In genomic region chr2:190499976-190500588, GRCh38 we compare ENCODE assay signal across 15 cellular contexts. TPM values are rescaled to one million over a fixed set of nuclear protein-coding genes. Genes with fewer than 3 reads are reported as not detected.
A peak's percentile ranks its signal among the peaks of the same experiment; 100 is the strongest.
DNase-seq lines count a peak whose midpoint lies in the region; ATAC-seq and TF ChIP-seq lines count a peak whose summit lies in the region.
"Had no signal": no experiment of that assay in that cellular context is flagged by ENCODE, and none has a peak within 500 bp of the region (broad histone marks: within the 10 kb centered on the region; RNA-seq: fewer than 3 reads in every experiment).

No MANE protein-coding gene starts in this region.

- ATAC-seq in IMR-90 (ENCODE audit: low read depth) (peak; percentile 32), natural killer cell (no peak), HG02884 (IDR thresholded peaks at IDR 0.05; ENCODE audit: unreplicated experiment) (no peak)

- peaks cover 17% of the 10 kb centered on the region for H3K36me3 Mint-ChIP-seq in natural killer cell

- no peaks in the 10 kb centered on the region for H3K27me3 ChIP-seq in IMR-90 (ENCODE audit: control insufficient read depth, insufficient read depth, low read length)

- no peak overlapping the region; the same call in 1 of the 2 replicates for H4K91ac ChIP-seq in IMR-90 (ENCODE audit: insufficient read depth, low read depth, low read length)

- no peak overlapping the region for H3K14ac ChIP-seq in IMR-90 (replicated peaks; ENCODE audit: low read depth, low read length)

- TF ChIP-seq POLR2A in IMR-90 (IDR thresholded peaks at IDR 0.05; ENCODE audit: low read depth, low read length): no peak

- peaks cover 25% of the 10 kb centered on the region for H3K4me1 ChIP-seq in IMR-90 (ENCODE audit: control insufficient read depth, insufficient read depth, low read length)

- H3K23ac ChIP-seq in IMR-90 (ENCODE audit: low read depth, low read length): no peak overlapping the region

- BruUV-seq in IMR-90 (replicated peaks; lab: Mats Ljungman, UMichigan): no TSS peak

- H3K4me3 ChIP-seq in IMR-90 (ENCODE audit: insufficient read depth, low read depth, low read length): no peak overlapping the region

- peak overlapping the region; percentile 21 to 45 for H3K27ac Mint-ChIP-seq in natural killer cell
- H3K27ac Mint-ChIP-seq: activated B cell treated with CpG ODN at 0.5 μM for 24 hours, endodermal cell had no signal

- no peak overlapping the region for H2BK5ac ChIP-seq in IMR-90 (ENCODE audit: low read depth, low read length, poor library complexity, severe bottlenecking)

- H2BK20ac ChIP-seq in IMR-90 (ENCODE audit: low read depth, low read length): no peak overlapping the region

- H2BK15ac ChIP-seq in IMR-90 (ENCODE audit: low read depth, low read length): no peak overlapping the region; the same call in 2 of the 3 replicates

- peak overlapping the region; percentile 69 for H2AFZ ChIP-seq in IMR-90 (replicated peaks; ENCODE audit: low read length, poor library complexity)

- H4K8ac ChIP-seq in IMR-90 (ENCODE audit: low read depth in 2 of 2, low read length in 2 of 2): peak overlapping the region in 1 of 2 experiments; percentile 19; a peak in 1 of 4 replicates

- H3K36me3 ChIP-seq in IMR-90 (ENCODE audit: control insufficient read depth, insufficient read depth, low read length): peaks cover 5% of the 10 kb centered on the region; the same call in 1 of the 2 replicates

- no peak overlapping the region for H3K9ac ChIP-seq in IMR-90 (ENCODE audit: low read depth, low read length)

- peak overlapping the region; percentile 50 for H3K18ac ChIP-seq in IMR-90 (ENCODE audit: low read depth, low read length)

- intact Hi-C loops in IMR-90 (cut with micrococcal nuclease): loop anchor here (5.0 kb wide), 1 partner anchor 93 kb away; the partner anchor contains the start of gene MFSD6
- intact Hi-C loops in natural killer cell (cut with micrococcal nuclease): no loop called here

- peak overlapping the region; percentile 45; the same call in 1 of the 2 replicates for H3K4ac ChIP-seq in IMR-90 (ENCODE audit: low read depth, low read length)

- H3K9me1 ChIP-seq in IMR-90 (ENCODE audit: insufficient read depth, low read length): peaks cover 9% of the 10 kb centered on the region

- no peak for TF ChIP-seq RAD21 in IMR-90 (IDR thresholded peaks at IDR 0.05; ENCODE audit: low read length)

- H4K5ac ChIP-seq in IMR-90 (ENCODE audit: low read depth, low read length): no peak overlapping the region; the same call in none of the 2 replicates

- H3K56ac ChIP-seq in IMR-90 (ENCODE audit: extremely low read depth, insufficient read depth, low read length): no peak overlapping the region

- H4K20me1 ChIP-seq in IMR-90 (ENCODE audit: insufficient read depth, low read length): no peaks in the 10 kb centered on the region

- POLR2A ChIA-PET in IMR-90 (lab: Charles Lee; ENCODE audit: unreplicated experiment): no interaction called here

- no peak for TF ChIP-seq CTCF in C4-2B (conservative IDR thresholded peaks at IDR 0.05)
- TF ChIP-seq CTCF in IMR-90 (conservative IDR thresholded peaks at IDR 0.05; ENCODE audit: low read depth, low read length): no peak
- no peak for TF ChIP-seq CTCF in natural killer cell (IDR thresholded peaks at IDR 0.05)

- H2AK5ac ChIP-seq in IMR-90 (ENCODE audit: low read depth, low read length): 0 out of 2 replicates have a peak overlapping the region, but pooled peaks have one; percentile 21

- peak overlapping the region; percentile 52 for H3K4me2 ChIP-seq in IMR-90 (ENCODE audit: low read depth, low read length)

- WGBS in IMR-90 (ENCODE audit: extremely low coverage in 2 of 2, insufficient read length in 1 of 2), 2 experiments: no CpG with 5 or more reads among the region's 9 CpGs

- CTCF ChIA-PET in IMR-90 (lab: Yijun Ruan, JAX): interaction anchor here (0.6 to 1.5 kb wide), 3 partner anchors 16 to 827 kb away, joined by 3 to 4 read pairs (median 3); no protein-coding TSS in a partner anchor

- 0 out of 4 replicates have a peak, but pooled peaks cover 0 to 2% of the 10 kb centered on the region in 2 experiments for H3K79me1 ChIP-seq in IMR-90 (ENCODE audit: low read depth in 1 of 2, low read length in 2 of 2)

- no peaks in the 10 kb centered on the region for H3K9me3 ChIP-seq in IMR-90 (ENCODE audit: control insufficient read depth, insufficient read depth, low read length)

- no peaks in the 10 kb centered on the region for H3K9me3 Mint-ChIP-seq in natural killer cell
- H3K9me3 Mint-ChIP-seq: activated B cell treated with CpG ODN at 0.5 μM for 24 hours had no signal

- H2AK9ac ChIP-seq in IMR-90 (replicated peaks; ENCODE audit: low read depth, low read length, poor library complexity): no peak overlapping the region

- H3K4me3 Mint-ChIP-seq in natural killer cell: no peak overlapping the region
- H3K4me3 Mint-ChIP-seq: activated B cell treated with CpG ODN at 0.5 μM for 24 hours, endodermal cell had no signal

- peak; percentile 8 for DNase-seq in IMR-90
- DNase-seq in fibroblast of peridontal ligament (ENCODE audit: extremely low read depth): peak; percentile 21
- no peak for DNase-seq in natural killer cell
- DNase-seq in occipital lobe (lab: John Stamatoyannopoulos, UW): no peak
- DNase-seq in NCI-H526 (lab: John Stamatoyannopoulos, UW): no peak
- DNase-seq in kidney glomerular epithelial cell (lab: John Stamatoyannopoulos, UW): no peak
- DNase-seq: activated B cell treated with CpG ODN at 0.5 μM for 24 hours; activated naive CD4-positive, alpha-beta T cell; Calu3; endodermal cell; Karpas-422; NCI-H345; Right ventricle myocardium superior had no signal

- peak overlapping the region; percentile 28; the same call in 1 of the 2 replicates for H3K27ac ChIP-seq in C4-2B
- no peak overlapping the region; the same call in 1 of the 2 replicates for H3K27ac ChIP-seq in IMR-90 (ENCODE audit: insufficient read depth, low read length)

- in situ Hi-C loops in IMR-90 (cut with MboI; ENCODE audit: low sequenced_read_pairs): loop anchor here (10.0 kb wide), 1 partner anchor 85 kb away; no protein-coding TSS in a partner anchor

- H3K4me1 Mint-ChIP-seq in natural killer cell: peaks cover 9 to 15% of the 10 kb centered on the region in 2 donors
- H3K4me1 Mint-ChIP-seq: activated B cell treated with CpG ODN at 0.5 μM for 24 hours had no signal

- no peaks in the 10 kb centered on the region for H3K27me3 Mint-ChIP-seq in natural killer cell (ENCODE audit: low read depth in 2 of 2)
- H3K27me3 Mint-ChIP-seq: activated B cell treated with CpG ODN at 0.5 μM for 24 hours had no signal

- dilution Hi-C loops in IMR-90 (cut with HindIII; ENCODE audit: low sequenced_read_pairs, unreplicated experiment): no loop called here

- H2BK120ac ChIP-seq in IMR-90 (ENCODE audit: low read depth, low read length): peak overlapping the region; percentile 32; the same call in 1 of the 2 replicates

TF ChIP-seq in IMR-90, 13 proteins besides CTCF, POLR2A, EP300 and RAD21:
- TF ChIP-seq RCOR1 (IDR thresholded peaks at IDR 0.05; ENCODE audit: insufficient replicate concordance, low read length) (no peak), BHLHE40 (IDR thresholded peaks at IDR 0.05; ENCODE audit: low read depth, low read length) (no peak), MXI1 (IDR thresholded peaks at IDR 0.05; ENCODE audit: borderline replicate concordance, low read depth, low read length) (no peak), MAFK (IDR thresholded peaks at IDR 0.05; ENCODE audit: low read depth, low read length) (no peak), ELK1 (IDR thresholded peaks at IDR 0.05; ENCODE audit: borderline replicate concordance, low read depth, low read length) (no peak), CHD1 (IDR thresholded peaks at IDR 0.05; ENCODE audit: low read depth, low read length) (no peak), NFE2L2 (IDR thresholded peaks at IDR 0.05; ENCODE audit: low read depth, low read length) (no peak), CEBPB (IDR thresholded peaks at IDR 0.05; ENCODE audit: low read depth, low read length) (no peak), FOS (IDR thresholded peaks at IDR 0.05; ENCODE audit: low read depth, low read length) (no peak), SMC3 (IDR thresholded peaks at IDR 0.05; ENCODE audit: low read depth, low read length) (no peak), MAZ (IDR thresholded peaks at IDR 0.05; ENCODE audit: borderline replicate concordance, low read depth, low read length) (no peak), USF2 (IDR thresholded peaks at IDR 0.05; ENCODE audit: low read depth, low read length) (no peak), RFX5 (IDR thresholded peaks at IDR 0.05; ENCODE audit: low read depth, low read length) (no peak)
TF ChIP-seq in IMR-90: peak in this region for 0.

RNA-seq across cellular contexts. Expression of gene NEMP2, which starts 34.4 kb away (rescaled TPM):
- 1.3 and 2.2 TPM in 2 replicates for total RNA-seq in IMR-90 (2012; rRNA removed)
- 0.83 and 1.1 TPM in 2 replicates for polyA plus RNA-seq in IMR-90 (2012; rRNA removed)
- 0.24 and 0.45 TPM in 2 replicates for polyA plus RNA-seq in IMR-90 (2012; cell fraction: cytosol; rRNA removed)
- 0.12 and 0.85 TPM in 2 replicates for polyA plus RNA-seq in IMR-90 (2012; cell fraction: nucleus; rRNA removed; ENCODE audit: low replicate concordance)
- total RNA-seq in natural killer cell: 10 to 100 TPM; 17.2 to 21.0 (median 18.3) TPM
- total RNA-seq in occipital lobe: 3.4 TPM

Comparison
In these comparisons a context has a peak if more than half of its experiments do, and no peak if none do; other contexts are left out.
1. DNase-seq: peak in IMR-90 (single experiment) and fibroblast of peridontal ligament (single experiment); none in natural killer cell (single experiment), occipital lobe (single experiment), NCI-H526 (0 of 2) and kidney glomerular epithelial cell (single experiment).